Comparison of ENCODE assay signal across 1 cellular context in the genomic region with DNA sequence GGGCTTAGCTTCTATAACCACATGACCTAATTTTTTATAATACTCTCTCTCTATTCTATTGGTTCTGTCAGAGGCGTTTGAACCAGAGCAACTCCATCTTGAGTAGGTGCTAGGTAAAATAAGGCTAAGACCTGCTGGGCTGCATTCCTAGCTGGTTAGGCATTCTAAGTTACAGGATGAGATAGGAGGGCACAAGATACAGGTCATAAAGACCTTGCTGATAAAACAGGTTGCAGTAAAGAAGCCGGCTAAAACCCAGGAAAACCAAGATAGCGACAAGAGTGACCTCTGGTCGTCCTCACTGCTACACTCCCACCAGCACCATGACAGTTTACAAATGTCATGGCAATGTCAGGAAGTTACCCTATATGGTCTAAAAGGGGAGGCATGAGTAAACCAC.
TF ChIP-seq lines count a peak whose summit lies in the region.
"Not testable (repeated sequence)": the region's sequence is repeated elsewhere in the genome, so short reads cannot be mapped to it uniquely, and the experiment has no call there.

No MANE protein-coding gene starts in this region.

TF ChIP-seq in K562, 482 proteins besides CTCF, POLR2A, EP300 and RAD21 (continued from another document and continues in another):
- TF ChIP-seq, protein P1, sequence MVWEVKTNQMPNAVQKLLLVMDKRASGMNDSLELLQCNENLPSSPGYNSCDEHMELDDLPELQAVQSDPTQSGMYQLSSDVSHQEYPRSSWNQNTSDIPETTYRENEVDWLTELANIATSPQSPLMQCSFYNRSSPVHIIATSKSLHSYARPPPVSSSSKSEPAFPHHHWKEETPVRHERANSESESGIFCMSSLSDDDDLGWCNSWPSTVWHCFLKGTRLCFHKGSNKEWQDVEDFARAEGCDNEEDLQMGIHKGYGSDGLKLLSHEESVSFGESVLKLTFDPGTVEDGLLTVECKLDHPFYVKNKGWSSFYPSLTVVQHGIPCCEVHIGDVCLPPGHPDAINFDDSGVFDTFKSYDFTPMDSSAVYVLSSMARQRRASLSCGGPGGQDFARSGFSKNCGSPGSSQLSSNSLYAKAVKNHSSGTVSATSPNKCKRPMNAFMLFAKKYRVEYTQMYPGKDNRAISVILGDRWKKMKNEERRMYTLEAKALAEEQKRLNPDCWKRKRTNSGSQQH (CRISPR knock-in tag; IDR thresholded peaks at IDR 0.05), result 0 out of 2 replicates have a peak, but pooled peaks have one; percentile 73
- TF ChIP-seq ESRRA (IDR thresholded peaks at IDR 0.05; ENCODE audit: borderline replicate concordance, low read depth) (peak; percentile 91), NFE2L1 (tag; IDR thresholded peaks at IDR 0.05; ENCODE audit: borderline replicate concordance, low read depth) (peak; percentile 46), ZSCAN32 (CRISPR knock-in tag; IDR thresholded peaks at IDR 0.05) (peak; percentile 20; the same call in 1 of the 2 replicates), ZNF589 (CRISPR knock-in tag; IDR thresholded peaks at IDR 0.05; ENCODE audit: low read depth) (peak; percentile 97), TAF7 (tag; IDR thresholded peaks at IDR 0.05) (0 out of 2 replicates have a peak, but pooled peaks have one; percentile 50), ZNF583 (CRISPR knock-in tag; IDR thresholded peaks at IDR 0.05) (peak; percentile 94), MECOM (CRISPR knock-in tag; IDR thresholded peaks at IDR 0.05) (peak; percentile 88), ZNF280B (CRISPR knock-in tag; IDR thresholded peaks at IDR 0.05) (peak; percentile 58; the same call in 1 of the 2 replicates), JUND (tag; IDR thresholded peaks at IDR 0.05; ENCODE audit: borderline replicate concordance, low read depth, low read length) (peak; percentile 27; the same call in 1 of the 3 replicates), ZNF134 (CRISPR knock-in tag; conservative IDR thresholded peaks at IDR 0.05) (peak; percentile 72), ZBTB17 (CRISPR knock-in tag; IDR thresholded peaks at IDR 0.05) (peak; percentile 84), ZFP1 (CRISPR knock-in tag; IDR thresholded peaks at IDR 0.05) (0 out of 2 replicates have a peak, but pooled peaks have one; percentile 62), GTF2E2 (tag; IDR thresholded peaks at IDR 0.05) (0 out of 2 replicates have a peak, but pooled peaks have one; percentile 61), ZNF668 (CRISPR knock-in tag; IDR thresholded peaks at IDR 0.05) (peak; percentile 91), CUX1 (CRISPR knock-in tag; IDR thresholded peaks at IDR 0.05) (peak; percentile 96), ZNF644 (tag; IDR thresholded peaks at IDR 0.05; ENCODE audit: low read depth) (peak; percentile 92), RFX7 (CRISPR knock-in tag; IDR thresholded peaks at IDR 0.05) (peak; percentile 85), ZNF140 (CRISPR knock-in tag; IDR thresholded peaks at IDR 0.05) (peak; percentile 78; the same call in 1 of the 2 replicates), OTX1 (CRISPR knock-in tag; IDR thresholded peaks at IDR 0.05) (peak; percentile 62; the same call in 1 of the 2 replicates), NR2C1 (IDR thresholded peaks at IDR 0.05) (0 out of 2 replicates have a peak, but pooled peaks have one; percentile 10), NR2C1 (tag; IDR thresholded peaks at IDR 0.05) (peak; percentile 89), ID3 (tag; IDR thresholded peaks at IDR 0.05) (peak; percentile 98), BACH1 (tag; IDR thresholded peaks at IDR 0.05) (peak; percentile 93), ZNF239 (CRISPR knock-in tag; IDR thresholded peaks at IDR 0.05) (peak; percentile 86), TEAD4 (IDR thresholded peaks at IDR 0.05; ENCODE audit: low read length) (0 out of 2 replicates have a peak, but pooled peaks have one; percentile 7), ZNF175 (CRISPR knock-in tag; IDR thresholded peaks at IDR 0.05; ENCODE audit: low read depth) (peak; percentile 98), PTRF (tag; IDR thresholded peaks at IDR 0.05) (peak; percentile 89), ZNF76 (CRISPR knock-in tag; IDR thresholded peaks at IDR 0.05; ENCODE audit: borderline replicate concordance) (peak; percentile 89), MEF2D (tag; conservative IDR thresholded peaks at IDR 0.05; ENCODE audit: low read depth) (peak; percentile 90), DMBX1 (CRISPR knock-in tag; IDR thresholded peaks at IDR 0.05; ENCODE audit: borderline replicate concordance) (peak; percentile 99), CREB5 (CRISPR knock-in tag; IDR thresholded peaks at IDR 0.05) (peak; percentile 64; the same call in 1 of the 2 replicates), ERF (CRISPR knock-in tag; IDR thresholded peaks at IDR 0.05) (peak; percentile 92), RHOXF2B (CRISPR knock-in tag; conservative IDR thresholded peaks at IDR 0.05) (0 out of 2 replicates have a peak, but pooled peaks have one; percentile 5), GATAD2A (IDR thresholded peaks at IDR 0.05) (peak; percentile 36; the same call in 1 of the 2 replicates), ZNF586 (CRISPR knock-in tag; conservative IDR thresholded peaks at IDR 0.05) (peak; percentile 75; the same call in 1 of the 2 replicates), ZNF445 (CRISPR knock-in tag; IDR thresholded peaks at IDR 0.05; ENCODE audit: low read depth) (peak; percentile 28; the same call in 1 of the 2 replicates), TEAD2 (tag; IDR thresholded peaks at IDR 0.05) (peak; percentile 79), ZNF584 (CRISPR knock-in tag; IDR thresholded peaks at IDR 0.05; ENCODE audit: low read depth) (peak; percentile 96), PKNOX1 (IDR thresholded peaks at IDR 0.05) (peak; percentile 47)
- TF ChIP-seq, protein P2, sequence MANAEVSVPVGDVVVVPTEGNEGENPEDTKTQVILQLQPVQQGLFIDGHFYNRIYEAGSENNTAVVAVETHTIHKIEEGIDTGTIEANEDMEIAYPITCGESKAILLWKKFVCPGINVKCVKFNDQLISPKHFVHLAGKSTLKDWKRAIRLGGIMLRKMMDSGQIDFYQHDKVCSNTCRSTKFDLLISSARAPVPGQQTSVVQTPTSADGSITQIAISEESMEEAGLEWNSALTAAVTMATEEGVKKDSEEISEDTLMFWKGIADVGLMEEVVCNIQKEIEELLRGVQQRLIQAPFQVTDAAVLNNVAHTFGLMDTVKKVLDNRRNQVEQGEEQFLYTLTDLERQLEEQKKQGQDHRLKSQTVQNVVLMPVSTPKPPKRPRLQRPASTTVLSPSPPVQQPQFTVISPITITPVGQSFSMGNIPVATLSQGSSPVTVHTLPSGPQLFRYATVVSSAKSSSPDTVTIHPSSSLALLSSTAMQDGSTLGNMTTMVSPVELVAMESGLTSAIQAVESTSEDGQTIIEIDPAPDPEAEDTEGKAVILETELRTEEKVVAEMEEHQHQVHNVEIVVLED (CRISPR knock-in tag; IDR thresholded peaks at IDR 0.05), result peak; percentile 67
- TF ChIP-seq JUND (IDR thresholded peaks at IDR 0.05; ENCODE audit: borderline replicate concordance, low read depth, low read length); ID3 (CRISPR knock-in tag; IDR thresholded peaks at IDR 0.05); TEAD4 (CRISPR knock-in tag; IDR thresholded peaks at IDR 0.05; ENCODE audit: borderline replicate concordance): not testable (repeated sequence)
- TF ChIP-seq, protein P3, sequence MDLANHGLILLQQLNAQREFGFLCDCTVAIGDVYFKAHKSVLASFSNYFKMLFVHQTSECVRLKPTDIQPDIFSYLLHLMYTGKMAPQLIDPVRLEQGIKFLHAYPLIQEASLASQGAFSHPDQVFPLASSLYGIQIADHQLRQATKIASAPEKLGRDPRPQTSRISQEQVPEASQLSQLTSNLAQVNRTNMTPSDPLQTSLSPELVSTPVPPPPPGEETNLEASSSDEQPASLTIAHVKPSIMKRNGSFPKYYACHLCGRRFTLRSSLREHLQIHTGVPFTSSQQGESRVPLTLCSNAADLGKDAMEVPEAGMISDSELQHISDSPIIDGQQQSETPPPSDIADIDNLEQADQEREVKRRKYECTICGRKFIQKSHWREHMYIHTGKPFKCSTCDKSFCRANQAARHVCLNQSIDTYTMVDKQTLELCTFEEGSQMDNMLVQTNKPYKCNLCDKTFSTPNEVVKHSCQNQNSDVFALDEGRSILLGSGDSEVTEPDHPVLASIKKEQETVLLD (IDR thresholded peaks at IDR 0.05), result peak; percentile 20; the same call in 1 of the 2 replicates
- TF ChIP-seq, protein P4, sequence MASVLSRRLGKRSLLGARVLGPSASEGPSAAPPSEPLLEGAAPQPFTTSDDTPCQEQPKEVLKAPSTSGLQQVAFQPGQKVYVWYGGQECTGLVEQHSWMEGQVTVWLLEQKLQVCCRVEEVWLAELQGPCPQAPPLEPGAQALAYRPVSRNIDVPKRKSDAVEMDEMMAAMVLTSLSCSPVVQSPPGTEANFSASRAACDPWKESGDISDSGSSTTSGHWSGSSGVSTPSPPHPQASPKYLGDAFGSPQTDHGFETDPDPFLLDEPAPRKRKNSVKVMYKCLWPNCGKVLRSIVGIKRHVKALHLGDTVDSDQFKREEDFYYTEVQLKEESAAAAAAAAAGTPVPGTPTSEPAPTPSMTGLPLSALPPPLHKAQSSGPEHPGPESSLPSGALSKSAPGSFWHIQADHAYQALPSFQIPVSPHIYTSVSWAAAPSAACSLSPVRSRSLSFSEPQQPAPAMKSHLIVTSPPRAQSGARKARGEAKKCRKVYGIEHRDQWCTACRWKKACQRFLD (CRISPR knock-in tag; IDR thresholded peaks at IDR 0.05), result peak; percentile 99
- TF ChIP-seq, protein P5, sequence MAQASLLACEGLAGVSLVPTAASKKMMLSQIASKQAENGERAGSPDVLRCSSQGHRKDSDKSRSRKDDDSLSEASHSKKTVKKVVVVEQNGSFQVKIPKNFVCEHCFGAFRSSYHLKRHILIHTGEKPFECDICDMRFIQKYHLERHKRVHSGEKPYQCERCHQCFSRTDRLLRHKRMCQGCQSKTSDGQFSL (CRISPR knock-in tag; IDR thresholded peaks at IDR 0.05), result not testable (repeated sequence)
- TF ChIP-seq, protein P5 (tag; IDR thresholded peaks at IDR 0.05), result peak in 1 of 2 experiments; percentile 93; a peak in 2 of 4 replicates
